Comparison of ENCODE assay signal across 12 cellular contexts in genomic region chr7:139915301-139915863, GRCh38.
A peak's percentile ranks its signal among the peaks of the same experiment; 100 is the strongest.
DNase-seq lines count a peak whose midpoint lies in the region; ATAC-seq and TF ChIP-seq lines count a peak whose summit lies in the region.
"Had no signal": no experiment of that assay in that cellular context is flagged by ENCODE, and none has a peak within 500 bp of the region (broad histone marks: within the 10 kb centered on the region; RNA-seq: fewer than 3 reads in every experiment).

No MANE protein-coding gene starts in this region.

- no peak overlapping the region for H3K9ac ChIP-seq in mesendoderm (ENCODE audit: low read length)

- peak overlapping the region; percentile 95 for H3K27ac ChIP-seq in PC-9
- peak overlapping the region; percentile 78 for H3K27ac ChIP-seq in epithelial cell of prostate
- H3K27ac ChIP-seq in osteoblast (ENCODE audit: low read depth, low read length), result peak overlapping the region; percentile 88
- no peak overlapping the region for H3K27ac ChIP-seq in mesendoderm (ENCODE audit: low read depth, low read length)

- H2AFZ ChIP-seq in PC-9 (peak overlapping the region; percentile 44), osteoblast (ENCODE audit: low read length) (no peak overlapping the region)

- POLR2A ChIA-PET in PC-9 (lab: Charles Lee; ENCODE audit: unreplicated experiment), result interaction anchor here (0.6 kb wide), 1 partner anchor 574 kb away, joined by 3 read pairs; no protein-coding TSS in a partner anchor

- no peak for ATAC-seq in stimulated activated effector memory CD8-positive, alpha-beta T cell treated with anti-CD3 and anti-CD28 coated beads, Interleukin-12 subunit alpha, Interleukin-12 subunit beta, amount 100 ng/mL, for 72 hours
- ATAC-seq in activated T-cell treated with anti-CD3 and anti-CD28 coated beads, Interleukin-2, amount 50 U/mL, for 4 hours, result no peak
- no peak for ATAC-seq in GM18873 (IDR thresholded peaks at IDR 0.05; ENCODE audit: low FRiP score, unreplicated experiment)

- H4K20me1 ChIP-seq in PC-9 (ENCODE audit: insufficient read depth) (no peaks in the 10 kb centered on the region), osteoblast (ENCODE audit: insufficient read depth, low read length) (no peaks in the 10 kb centered on the region)

- H3K79me1 ChIP-seq in mesendoderm (ENCODE audit: low read length), result no peaks in the 10 kb centered on the region

- H3K9me3 ChIP-seq in PC-9 (ENCODE audit: insufficient read depth, low read depth), result no peaks in the 10 kb centered on the region
- no peaks in the 10 kb centered on the region for H3K9me3 ChIP-seq in osteoblast (ENCODE audit: low read depth, low read length)

- H3K4me1 ChIP-seq in PC-9 (replicated peaks; ENCODE audit: insufficient read depth) (peaks cover 46% of the 10 kb centered on the region), osteoblast (ENCODE audit: insufficient read depth, low read length) (peaks cover 37% of the 10 kb centered on the region), mesendoderm (ENCODE audit: control insufficient read depth, low read depth, low read length) (no peaks in the 10 kb centered on the region)

- H3K27me3 ChIP-seq in PC-9 (ENCODE audit: insufficient read depth, low read depth) (no peaks in the 10 kb centered on the region), osteoblast (ENCODE audit: insufficient read depth, low read length) (no peaks in the 10 kb centered on the region), mesendoderm (ENCODE audit: insufficient read depth, low read length, poor library complexity) (no peaks in the 10 kb centered on the region)

- TF ChIP-seq CTCF in PC-9 (conservative IDR thresholded peaks at IDR 0.05), result no peak
- TF ChIP-seq CTCF in osteoblast (IDR thresholded peaks at IDR 0.05; ENCODE audit: extremely low read depth, low read depth, low read length), result no peak

- H3K4me3 ChIP-seq in PC-9, result no peak overlapping the region
- H3K4me3 ChIP-seq in osteoblast (ENCODE audit: insufficient read depth, low read length), result no peak overlapping the region
- H3K4me3 ChIP-seq in mesendoderm (ENCODE audit: low read length), result no peak overlapping the region

- H3K36me3 ChIP-seq in PC-9 (ENCODE audit: low read depth) (no peaks in the 10 kb centered on the region), osteoblast (ENCODE audit: insufficient read depth, low read length) (no peaks in the 10 kb centered on the region), mesendoderm (ENCODE audit: control insufficient read depth, insufficient read depth, low read length) (no peaks in the 10 kb centered on the region)

- no peak overlapping the region for H3K4ac ChIP-seq in mesendoderm (ENCODE audit: low read depth, low read length)

- no peak overlapping the region for H3K56ac ChIP-seq in mesendoderm (ENCODE audit: low read length)

- H3K18ac ChIP-seq in mesendoderm (ENCODE audit: low read length), result no peak overlapping the region

- no peak overlapping the region for H4K5ac ChIP-seq in mesendoderm (ENCODE audit: low read length)

- H2BK15ac ChIP-seq in mesendoderm (replicated peaks; ENCODE audit: low read depth), result no peak overlapping the region

- in situ Hi-C loops in Caki2 (cut with HindIII; ENCODE audit: low pct_unique_long_range_greater_than_20kb, low sequenced_read_pairs), result no loop called here

- DNase-seq in Caki2 (ENCODE audit: low read depth) (peak; percentile 47), PC-9 (no peak), epithelial cell of prostate (ENCODE audit: low read depth, low spot score) (no peak), osteoblast (ENCODE audit: insufficient read length, low spot score, missing footprints) (no peak), mesendoderm (no peak)
- no peak for DNase-seq in stimulated activated effector memory CD8-positive, alpha-beta T cell treated with anti-CD3 and anti-CD28 coated beads, Interleukin-12 subunit alpha, Interleukin-12 subunit beta, amount 100 ng/mL, for 72 hours (ENCODE audit: low spot score in 2 of 2)
- no peak for DNase-seq in activated T-cell treated with anti-CD3 and anti-CD28 coated beads, Interleukin-2, amount 50 U/mL, for 4 hours
- DNase-seq: NCI-H446, Right ventricle myocardium superior, trophoblast cell had no signal

- H3K27ac Mint-ChIP-seq in stimulated activated effector memory CD8-positive, alpha-beta T cell treated with anti-CD3 and anti-CD28 coated beads, Interleukin-12 subunit alpha, Interleukin-12 subunit beta, amount 100 ng/mL, for 72 hours, result no peak overlapping the region

- WGBS in mesendoderm (ENCODE audit: extremely low coverage, insufficient coverage, low lambda C conversion rate), result no CpG with 5 or more reads among the region's 10 CpGs

- no peaks in the 10 kb centered on the region for H3K9me2 ChIP-seq in PC-9 (ENCODE audit: insufficient read depth)

- H2AK5ac ChIP-seq in mesendoderm (ENCODE audit: low read length), result no peak overlapping the region

- no peaks in the 10 kb centered on the region for H3K27me3 Mint-ChIP-seq in activated T-cell treated with anti-CD3 and anti-CD28 coated beads, Interleukin-2, amount 50 U/mL, for 4 hours (ENCODE audit: low read depth)
- H3K27me3 Mint-ChIP-seq: activated T-helper 17 cell treated with anti-CD3 and anti-CD28 coated beads, Interleukin-2, amount 50 U/mL, for 72 hours had no signal

- H3K23ac ChIP-seq in mesendoderm (ENCODE audit: low read length), result no peak overlapping the region

- CTCF ChIA-PET in PC-9 (lab: Charles Lee), result no interaction called here

- no peaks in the 10 kb centered on the region for H3K36me3 Mint-ChIP-seq in stimulated activated effector memory CD8-positive, alpha-beta T cell treated with anti-CD3 and anti-CD28 coated beads, Interleukin-12 subunit alpha, Interleukin-12 subunit beta, amount 100 ng/mL, for 72 hours
- H3K36me3 Mint-ChIP-seq in activated T-cell treated with anti-CD3 and anti-CD28 coated beads, Interleukin-2, amount 50 U/mL, for 4 hours (ENCODE audit: insufficient read depth), result peaks cover 3% of the 10 kb centered on the region

- no TSS peak for BruUV-seq in PC-9 (replicated peaks; lab: Mats Ljungman, UMichigan)

- H3F3A ChIP-seq in PC-9 (ENCODE audit: insufficient read depth, low read depth), result peaks cover 33% of the 10 kb centered on the region

- intact Hi-C loops in PC-9 (cut with micrococcal nuclease; ENCODE audit: unreplicated experiment), result no loop called here

- H3K9me3 Mint-ChIP-seq in stimulated activated effector memory CD8-positive, alpha-beta T cell treated with anti-CD3 and anti-CD28 coated beads, Interleukin-12 subunit alpha, Interleukin-12 subunit beta, amount 100 ng/mL, for 72 hours, result no peaks in the 10 kb centered on the region
- H3K9me3 Mint-ChIP-seq in activated T-cell treated with anti-CD3 and anti-CD28 coated beads, Interleukin-2, amount 50 U/mL, for 4 hours, result no peaks in the 10 kb centered on the region
- H3K9me3 Mint-ChIP-seq: activated T-helper 17 cell treated with anti-CD3 and anti-CD28 coated beads, Interleukin-2, amount 50 U/mL, for 72 hours had no signal

- peaks cover 27% of the 10 kb centered on the region for H3K4me1 Mint-ChIP-seq in stimulated activated effector memory CD8-positive, alpha-beta T cell treated with anti-CD3 and anti-CD28 coated beads, Interleukin-12 subunit alpha, Interleukin-12 subunit beta, amount 100 ng/mL, for 72 hours
- H3K4me1 Mint-ChIP-seq in activated T-cell treated with anti-CD3 and anti-CD28 coated beads, Interleukin-2, amount 50 U/mL, for 4 hours (ENCODE audit: low read depth), result peaks cover 23% of the 10 kb centered on the region

- H3K4me3 Mint-ChIP-seq in stimulated activated effector memory CD8-positive, alpha-beta T cell treated with anti-CD3 and anti-CD28 coated beads, Interleukin-12 subunit alpha, Interleukin-12 subunit beta, amount 100 ng/mL, for 72 hours, result no peak overlapping the region
- H3K4me3 Mint-ChIP-seq in activated T-cell treated with anti-CD3 and anti-CD28 coated beads, Interleukin-2, amount 50 U/mL, for 4 hours, result no peak overlapping the region

- no peak overlapping the region for H2BK120ac ChIP-seq in mesendoderm (ENCODE audit: low read depth, low read length)

- no peaks in the 10 kb centered on the region for H3K79me2 ChIP-seq in PC-9 (ENCODE audit: low read depth)
- H3K79me2 ChIP-seq in osteoblast (ENCODE audit: insufficient read depth, low read length), result no peaks in the 10 kb centered on the region
- H3K79me2 ChIP-seq in mesendoderm (ENCODE audit: control insufficient read depth, insufficient read depth, low read length), result no peaks in the 10 kb centered on the region

- H3K4me2 ChIP-seq in PC-9, result peak overlapping the region; percentile 69
- H3K4me2 ChIP-seq in osteoblast (ENCODE audit: insufficient read depth, low read length), result peak overlapping the region; percentile 71
- no peak overlapping the region for H3K4me2 ChIP-seq in mesendoderm (ENCODE audit: low read length)

- no peak overlapping the region for H4K8ac ChIP-seq in mesendoderm (ENCODE audit: low read depth, low read length)

- no peak overlapping the region for H2BK5ac ChIP-seq in mesendoderm (ENCODE audit: low read length)
